In genomic region chr16:15827709-15828343, GRCh38 we compare ENCODE assay signal across 19 cellular contexts. TPM values are rescaled to one million over a fixed set of nuclear protein-coding genes. Genes with fewer than 3 reads are reported as not detected.
"Had no signal": no experiment of that assay in that cellular context is flagged by ENCODE, and none has a peak within 500 bp of the region (broad histone marks: within the 10 kb centered on the region; RNA-seq: fewer than 3 reads in every experiment).

No MANE protein-coding gene starts in this region.

- ATAC-seq: natural killer cell treated with Interleukin-12 subunit alpha and Interleukin-12 subunit beta and Interleukin-15 and Interleukin-18, amount 100 ng/mL, for 72 hours; pancreas had no signal

- H3K36me3 ChIP-seq: cardiac muscle cell, neutrophil, pancreas, WERI-Rb-1 had no signal

- H3K27me3 ChIP-seq: neutrophil, pancreas had no signal

- H3K27ac ChIP-seq: cardiac muscle cell, dorsolateral prefrontal cortex, epithelial cell of prostate, neutrophil, pancreas, WERI-Rb-1 had no signal

- FAIRE-seq: frontal cortex, pancreas had no signal

- DNase-seq: activated CD4-positive, alpha-beta T cell treated with anti-CD3 and anti-CD28 coated beads for 1 hour; activated CD8-positive, alpha-beta memory T cell treated with anti-CD3 and anti-CD28 coated beads for 24 hours; activated CD8-positive, alpha-beta memory T cell treated with anti-CD3 and anti-CD28 coated beads, Interleukin-2, amount 50 U/mL, for 48 hours; activated gamma-delta T cell; dorsolateral prefrontal cortex; head of caudate nucleus; mesendoderm; pancreas; stimulated activated CD8-positive, alpha-beta memory T cell treated with anti-CD3 and anti-CD28 coated beads, Interleukin-4, amount 100 ng/mL, for 48 hours; stimulated activated naive CD4-positive, alpha-beta T cell; substantia nigra; SW 1271; T-helper 2 cell; WERI-Rb-1 had no signal

- H3K9me3 ChIP-seq: neutrophil, pancreas had no signal

- H3K4me3 ChIP-seq: cardiac muscle cell, dorsolateral prefrontal cortex, pancreas had no signal

RNA-seq across cellular contexts. Expression of gene MYH11, which starts 29.0 kb away (rescaled TPM):
- total RNA-seq: natural killer cell treated with Interleukin-12 subunit alpha and Interleukin-12 subunit beta and Interleukin-15 and Interleukin-18, amount 100 ng/mL, for 72 hours had no signal
